23 cellular contexts compared by ENCODE assay signal in genomic region chr9:12790883-12791282, GRCh38. TPM values are rescaled to one million over a fixed set of nuclear protein-coding genes. Genes with fewer than 3 reads are reported as not detected.
A peak's percentile ranks its signal among the peaks of the same experiment; 100 is the strongest.
DNase-seq lines count a peak whose midpoint lies in the region; ATAC-seq and TF ChIP-seq lines count a peak whose summit lies in the region.
"Had no signal": no experiment of that assay in that cellular context is flagged by ENCODE, and none has a peak within 500 bp of the region (broad histone marks: within the 10 kb centered on the region; RNA-seq: fewer than 3 reads in every experiment).

No MANE protein-coding gene starts in this region.

- H3K9me3 Mint-ChIP-seq in Calu3 (ENCODE audit: low read depth, unreplicated experiment) (no peaks in the 10 kb centered on the region), chondrocyte (ENCODE audit: low read depth) (no peaks in the 10 kb centered on the region), type B pancreatic cell (no peaks in the 10 kb centered on the region)
- peaks cover 5% of the 10 kb centered on the region for H3K9me3 Mint-ChIP-seq in activated naive CD4-positive, alpha-beta T cell treated with anti-CD3 and anti-CD28 coated beads for 36 hours
- H3K9me3 Mint-ChIP-seq: H9 had no signal

- DNase-seq in Calu3 (no peak), NCI-H446 (lab: John Stamatoyannopoulos, UW) (peak; percentile 80 to 85), chondrocyte (ENCODE audit: low spot score) (no peak), trophoblast cell (no peak), type B pancreatic cell (ENCODE audit: extremely low spot score, unreplicated experiment) (no peak), head of caudate nucleus (no peak)
- DNase-seq in activated naive CD4-positive, alpha-beta T cell treated with anti-CD3 and anti-CD28 coated beads for 36 hours = no peak
- DNase-seq: CD8-positive, alpha-beta T cell; GDM1; H9; Karpas-422; MG63; NCI-H1092; NCI-H1436 treated with DMSO at 0.1 percent for 48 hours; NCI-H2081 treated with DMSO at 0.1 percent for 48 hours; NCI-H510A; NCI-H774; PC-9; SJCRH30 had no signal

- H3K27ac ChIP-seq in trophoblast cell (ENCODE audit: low read depth, low read length) = no peak overlapping the region
- H3K27ac ChIP-seq: BLaER1 treated with 17β-estradiol and CSF1 and Interleukin-3, amounts not matched to agents 10 nM and 100 nM; HL-60; PC-9; SJCRH30 had no signal

- H3K9me3 ChIP-seq in trophoblast cell (ENCODE audit: insufficient read depth, low read depth, low read length) = no peaks in the 10 kb centered on the region
- H3K9me3 ChIP-seq: BLaER1 treated with 17β-estradiol and CSF1 and Interleukin-3, amounts not matched to agents 10 nM and 100 nM; MG63; SJCRH30 had no signal

- no peak overlapping the region for H2AK5ac ChIP-seq in trophoblast cell (ENCODE audit: low read length)

- no peak overlapping the region for H3K4me2 ChIP-seq in trophoblast cell (ENCODE audit: low read length)
- H3K4me2 ChIP-seq: BLaER1 treated with 17β-estradiol and CSF1 and Interleukin-3, amounts not matched to agents 10 nM and 100 nM; PC-9 had no signal

- H3K4me3 Mint-ChIP-seq in Calu3 (ENCODE audit: low read depth, unreplicated experiment) = peak overlapping the region; percentile 47
- no peak overlapping the region for H3K4me3 Mint-ChIP-seq in chondrocyte (ENCODE audit: unreplicated experiment)
- H3K4me3 Mint-ChIP-seq in type B pancreatic cell = no peak overlapping the region
- no peak overlapping the region for H3K4me3 Mint-ChIP-seq in activated naive CD4-positive, alpha-beta T cell treated with anti-CD3 and anti-CD28 coated beads for 36 hours
- H3K4me3 Mint-ChIP-seq: CD8-positive, alpha-beta T cell; H9; IgD-negative memory B cell had no signal

- no peak for ATAC-seq in HG02840 (IDR thresholded peaks at IDR 0.05; ENCODE audit: low FRiP score, unreplicated experiment)
- ATAC-seq: CD8-positive, alpha-beta T cell had no signal

- H3K4me3 ChIP-seq in trophoblast cell (ENCODE audit: low read depth, low read length) = no peak overlapping the region
- H3K4me3 ChIP-seq: BLaER1 treated with 17β-estradiol and CSF1 and Interleukin-3, amounts not matched to agents 10 nM and 100 nM; MG63; PC-9; SJCRH30 had no signal

- H2BK12ac ChIP-seq in trophoblast cell (ENCODE audit: low read length) = no peak overlapping the region

- H3K14ac ChIP-seq in trophoblast cell (ENCODE audit: low read length) = no peak overlapping the region

- H3K36me3 Mint-ChIP-seq in Calu3 (ENCODE audit: insufficient read depth, unreplicated experiment) = peaks cover 48% of the 10 kb centered on the region
- H3K36me3 Mint-ChIP-seq in chondrocyte (ENCODE audit: low read depth) = peaks cover 2% of the 10 kb centered on the region
- no peaks in the 10 kb centered on the region for H3K36me3 Mint-ChIP-seq in type B pancreatic cell
- H3K36me3 Mint-ChIP-seq in activated naive CD4-positive, alpha-beta T cell treated with anti-CD3 and anti-CD28 coated beads for 36 hours (ENCODE audit: low read depth) = no peaks in the 10 kb centered on the region
- H3K36me3 Mint-ChIP-seq: CD8-positive, alpha-beta T cell; IgD-negative memory B cell had no signal

- no peak overlapping the region for H4K12ac ChIP-seq in trophoblast cell (ENCODE audit: low read depth, low read length)

- no peak overlapping the region for H3K18ac ChIP-seq in trophoblast cell (ENCODE audit: low read length)

- no peak overlapping the region for H2AFZ ChIP-seq in trophoblast cell (ENCODE audit: insufficient read depth, low read length, poor library complexity)
- H2AFZ ChIP-seq: PC-9 had no signal

- no peaks in the 10 kb centered on the region for H3K36me3 ChIP-seq in trophoblast cell (ENCODE audit: control insufficient read depth in 1 of 2, insufficient read depth in 2 of 2, low read length in 2 of 2)
- H3K36me3 ChIP-seq: BLaER1 treated with 17β-estradiol and CSF1 and Interleukin-3, amounts not matched to agents 10 nM and 100 nM; MG63; SJCRH30 had no signal

- H3K4me1 ChIP-seq in trophoblast cell (ENCODE audit: control insufficient read depth in 1 of 2, insufficient read depth in 2 of 2, low read length in 2 of 2) = peaks cover 1 to 2% of the 10 kb centered on the region in 2 experiments
- H3K4me1 ChIP-seq: BLaER1 treated with 17β-estradiol and CSF1 and Interleukin-3, amounts not matched to agents 10 nM and 100 nM; SJCRH30 had no signal

- no peaks in the 10 kb centered on the region for H3K27me3 ChIP-seq in trophoblast cell (ENCODE audit: insufficient read depth, low read length)
- H3K27me3 ChIP-seq: BLaER1 treated with 17β-estradiol and CSF1 and Interleukin-3, amounts not matched to agents 10 nM and 100 nM; MG63; SJCRH30 had no signal

- no peak for TF ChIP-seq CTCF in Calu3 (IDR thresholded peaks at IDR 0.05; ENCODE audit: unreplicated experiment)
- no peak for TF ChIP-seq CTCF in chondrocyte (IDR thresholded peaks at IDR 0.05)
- TF ChIP-seq CTCF in type B pancreatic cell (conservative IDR thresholded peaks at IDR 0.05) = no peak

- H3K4me1 Mint-ChIP-seq in Calu3 (ENCODE audit: low read depth, unreplicated experiment) (peaks cover 66% of the 10 kb centered on the region), chondrocyte (ENCODE audit: low read depth) (peaks cover 86% of the 10 kb centered on the region), type B pancreatic cell (ENCODE audit: unreplicated experiment) (peaks cover 10% of the 10 kb centered on the region)
- H3K4me1 Mint-ChIP-seq in activated naive CD4-positive, alpha-beta T cell treated with anti-CD3 and anti-CD28 coated beads for 36 hours (ENCODE audit: low read depth) = no peaks in the 10 kb centered on the region
- H3K4me1 Mint-ChIP-seq: H9, IgD-negative memory B cell had no signal

- no TSS peak for BruUV-seq in Calu3 (replicated peaks; lab: Mats Ljungman, UMichigan)

- WGBS in trophoblast cell (ENCODE audit: extremely low coverage, insufficient coverage, insufficient read length) = no CpG with 5 or more reads among the region's 3 CpGs

- H3K27me3 Mint-ChIP-seq in Calu3 (ENCODE audit: unreplicated experiment) = no peaks in the 10 kb centered on the region
- H3K27me3 Mint-ChIP-seq in chondrocyte (ENCODE audit: low read depth) = no peaks in the 10 kb centered on the region
- H3K27me3 Mint-ChIP-seq in type B pancreatic cell = no peaks in the 10 kb centered on the region
- H3K27me3 Mint-ChIP-seq in activated naive CD4-positive, alpha-beta T cell treated with anti-CD3 and anti-CD28 coated beads for 36 hours (ENCODE audit: low read depth) = no peaks in the 10 kb centered on the region
- H3K27me3 Mint-ChIP-seq: IgD-negative memory B cell had no signal

- peak overlapping the region; percentile 23 for H4K8ac ChIP-seq in trophoblast cell (ENCODE audit: low read depth, low read length)

- intact Hi-C loops in Calu3 (cut with micrococcal nuclease; ENCODE audit: unreplicated experiment) = no loop called here
- intact Hi-C loops in head of caudate nucleus (cut with DNase I) = no loop called here
- intact Hi-C loops in activated naive CD4-positive, alpha-beta T cell treated with anti-CD3 and anti-CD28 coated beads for 36 hours (cut with micrococcal nuclease) = no loop called here

- H2BK5ac ChIP-seq in trophoblast cell (ENCODE audit: low read depth, low read length, poor library complexity) = no peak overlapping the region

- H3K79me1 ChIP-seq in trophoblast cell (ENCODE audit: low read length) = no peaks in the 10 kb centered on the region

- no peak overlapping the region for H2BK120ac ChIP-seq in trophoblast cell (ENCODE audit: insufficient read depth, low read length, poor library complexity)

- CTCF ChIA-PET in Calu3 (lab: Charles Lee) = no interaction called here
- CTCF ChIA-PET in activated naive CD4-positive, alpha-beta T cell treated with anti-CD3 and anti-CD28 coated beads for 36 hours (lab: Charles Lee) = no interaction called here

- no peak overlapping the region for H3K9ac ChIP-seq in trophoblast cell (ENCODE audit: low read length)
- H3K9ac ChIP-seq: BLaER1 treated with 17β-estradiol and CSF1 and Interleukin-3, amounts not matched to agents 10 nM and 100 nM had no signal

- peak overlapping the region; percentile 86 for H3K27ac Mint-ChIP-seq in Calu3 (ENCODE audit: unreplicated experiment)
- H3K27ac Mint-ChIP-seq in chondrocyte (ENCODE audit: unreplicated experiment) = peak overlapping the region; percentile 84
- no peak overlapping the region for H3K27ac Mint-ChIP-seq in type B pancreatic cell
- no peak overlapping the region for H3K27ac Mint-ChIP-seq in activated naive CD4-positive, alpha-beta T cell treated with anti-CD3 and anti-CD28 coated beads for 36 hours
- H3K27ac Mint-ChIP-seq: CD8-positive, alpha-beta T cell; H9; IgD-negative memory B cell had no signal

- no peak overlapping the region for H3K4ac ChIP-seq in trophoblast cell (ENCODE audit: low read depth, low read length)

- no peaks in the 10 kb centered on the region for H3K79me2 ChIP-seq in trophoblast cell (ENCODE audit: control insufficient read depth, insufficient read depth, low read length, poor library complexity)

- no peak overlapping the region for H4K91ac ChIP-seq in trophoblast cell (ENCODE audit: low read depth, low read length)

- H3K23ac ChIP-seq in trophoblast cell (ENCODE audit: low read length) = no peak overlapping the region

RNA-seq across cellular contexts. Expression of gene LURAP1L, which starts 16.1 kb away (rescaled TPM):
- total RNA-seq in Calu3 (2022) = 48.7 and 52.7 TPM in 2 replicates
- total RNA-seq in chondrocyte = 57.0 to 67.4 TPM (median 67.1 TPM) in 3 replicates
- 81.8 and 92.1 TPM in 2 replicates for polyA plus RNA-seq in trophoblast cell (2013)
- 8.7 and 15.9 TPM in 2 replicates for total RNA-seq in type B pancreatic cell (ENCODE audit: low replicate concordance)
- total RNA-seq in activated naive CD4-positive, alpha-beta T cell treated with anti-CD3 and anti-CD28 coated beads for 36 hours = not detected
- total RNA-seq: CD8-positive, alpha-beta T cell had no signal
- polyA plus RNA-seq: IgD-negative memory B cell had no signal

Comparison
In these comparisons a context has a peak if more than half of its experiments do, and no peak if none do; other contexts are left out.
1. DNase-seq: peak in NCI-H446 (2 of 2); none in Calu3 (single experiment), chondrocyte (single experiment), trophoblast cell (0 of 2), type B pancreatic cell (single experiment), head of caudate nucleus (0 of 42) and activated naive CD4-positive, alpha-beta T cell treated with anti-CD3 and anti-CD28 coated beads for 36 hours (single experiment).
2. H3K27ac Mint-ChIP-seq: peak in Calu3 (single experiment) and chondrocyte (single experiment); none in type B pancreatic cell (single experiment) and activated naive CD4-positive, alpha-beta T cell treated with anti-CD3 and anti-CD28 coated beads for 36 hours (single experiment).